ENCODE assay signal across 1 cellular context in the genomic region with DNA sequence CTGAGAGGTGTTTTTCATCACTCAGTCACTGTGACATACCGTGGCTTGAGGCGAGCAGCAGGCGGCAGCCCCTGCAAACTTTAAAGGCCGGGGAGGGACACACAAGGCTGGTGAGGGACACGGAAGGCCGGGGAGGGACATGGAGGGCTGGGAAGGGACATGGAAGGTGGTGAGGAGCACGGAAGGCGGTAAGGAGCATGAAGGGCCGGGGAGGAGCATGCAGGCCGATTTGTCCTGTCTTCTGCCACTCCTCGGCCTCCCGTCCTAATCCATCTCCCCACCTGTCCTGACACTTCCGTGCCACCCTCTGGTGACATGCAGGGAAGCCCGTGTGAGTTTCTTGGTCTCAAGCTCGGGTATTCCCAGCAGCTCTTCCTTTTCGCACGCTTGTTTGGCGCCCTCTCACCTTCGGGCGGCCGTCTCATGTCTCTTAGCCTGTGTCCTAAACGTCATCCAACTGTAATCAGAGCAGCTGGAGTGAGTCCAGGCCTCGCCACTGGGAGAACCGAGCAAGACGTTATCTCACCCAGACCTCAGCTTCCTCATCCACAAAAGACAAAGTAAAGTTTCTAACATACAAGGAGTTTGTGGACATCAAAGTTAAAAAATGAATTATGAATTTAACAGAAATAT.
TF ChIP-seq lines count a peak whose summit lies in the region.

No MANE protein-coding gene starts in this region.

TF ChIP-seq in K562, 482 proteins besides CTCF, POLR2A, EP300 and RAD21 (continued from another document and continues in another):
- TF ChIP-seq ESRRA (IDR thresholded peaks at IDR 0.05; ENCODE audit: borderline replicate concordance, low read depth) (peak; percentile 79), TCF7L2 (IDR thresholded peaks at IDR 0.05; ENCODE audit: low read depth, low read length) (no peak), NCOA1 (IDR thresholded peaks at IDR 0.05; ENCODE audit: low read depth) (no peak), PHF21A (IDR thresholded peaks at IDR 0.05; ENCODE audit: borderline replicate concordance, low read depth) (no peak), SPI1 (IDR thresholded peaks at IDR 0.05; ENCODE audit: borderline replicate concordance, low read depth, low read length) (no peak), NFXL1 (CRISPR knock-in tag; IDR thresholded peaks at IDR 0.05) (no peak), POLR2AphosphoS2 (IDR thresholded peaks at IDR 0.05; ENCODE audit: low read length) (no peak), CC2D1A (IDR thresholded peaks at IDR 0.05) (no peak), KHSRP (IDR thresholded peaks at IDR 0.05) (no peak), CTBP1 (IDR thresholded peaks at IDR 0.05; ENCODE audit: borderline replicate concordance) (peak; percentile 72), NRF1 (conservative IDR thresholded peaks at IDR 0.05 in 1 of 2, IDR thresholded peaks at IDR 0.05 in 1 of 2) (0 out of 4 replicates have a peak, but pooled peaks of 1 of the 2 experiments have one; percentile 10), SRSF3 (IDR thresholded peaks at IDR 0.05; ENCODE audit: insufficient read depth, low read length) (no peak), COPS2 (conservative IDR thresholded peaks at IDR 0.05) (no peak), JUND (IDR thresholded peaks at IDR 0.05; ENCODE audit: borderline replicate concordance, low read depth, low read length) (no peak), JUND (tag; IDR thresholded peaks at IDR 0.05; ENCODE audit: borderline replicate concordance, low read depth, low read length) (no peak; the same call in 2 of the 3 replicates), ZNF263 (CRISPR knock-in tag; IDR thresholded peaks at IDR 0.05; ENCODE audit: borderline replicate concordance) (peak; percentile 85), XRCC3 (IDR thresholded peaks at IDR 0.05) (no peak), SMAD2 (IDR thresholded peaks at IDR 0.05; ENCODE audit: low read depth, low read length) (no peak), ZNF274 (IDR thresholded peaks at IDR 0.05; ENCODE audit: borderline replicate concordance, low read depth, low read length) (no peak), PTTG1 (tag; IDR thresholded peaks at IDR 0.05; ENCODE audit: low read depth) (no peak), CSDE1 (IDR thresholded peaks at IDR 0.05) (no peak), JUNB (CRISPR knock-in tag; conservative IDR thresholded peaks at IDR 0.05) (no peak), KAT2B (IDR thresholded peaks at IDR 0.05; ENCODE audit: low read depth, low read length) (no peak), SMARCA4 (IDR thresholded peaks at IDR 0.05) (no peak), ATF7 (IDR thresholded peaks at IDR 0.05) (peak; percentile 56; the same call in 1 of the 2 replicates), STAT5A (IDR thresholded peaks at IDR 0.05; ENCODE audit: borderline replicate concordance, low read length) (no peak), TAF9B (IDR thresholded peaks at IDR 0.05; ENCODE audit: partially characterized antibody) (no peak), EWSR1 (IDR thresholded peaks at IDR 0.05; ENCODE audit: borderline replicate concordance, low read depth, partially characterized antibody) (no peak), KDM4B (IDR thresholded peaks at IDR 0.05; ENCODE audit: borderline replicate concordance in 2 of 2, low read depth in 1 of 2) (no peak), CBX3 (IDR thresholded peaks at IDR 0.05; ENCODE audit: borderline replicate concordance in 1 of 2, low read length in 2 of 2) (no peak)
- TF ChIP-seq, protein P1, sequence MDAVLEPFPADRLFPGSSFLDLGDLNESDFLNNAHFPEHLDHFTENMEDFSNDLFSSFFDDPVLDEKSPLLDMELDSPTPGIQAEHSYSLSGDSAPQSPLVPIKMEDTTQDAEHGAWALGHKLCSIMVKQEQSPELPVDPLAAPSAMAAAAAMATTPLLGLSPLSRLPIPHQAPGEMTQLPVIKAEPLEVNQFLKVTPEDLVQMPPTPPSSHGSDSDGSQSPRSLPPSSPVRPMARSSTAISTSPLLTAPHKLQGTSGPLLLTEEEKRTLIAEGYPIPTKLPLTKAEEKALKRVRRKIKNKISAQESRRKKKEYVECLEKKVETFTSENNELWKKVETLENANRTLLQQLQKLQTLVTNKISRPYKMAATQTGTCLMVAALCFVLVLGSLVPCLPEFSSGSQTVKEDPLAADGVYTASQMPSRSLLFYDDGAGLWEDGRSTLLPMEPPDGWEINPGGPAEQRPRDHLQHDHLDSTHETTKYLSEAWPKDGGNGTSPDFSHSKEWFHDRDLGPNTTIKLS (IDR thresholded peaks at IDR 0.05; ENCODE audit: borderline replicate concordance, low read depth): no peak
- TF ChIP-seq, protein P2, sequence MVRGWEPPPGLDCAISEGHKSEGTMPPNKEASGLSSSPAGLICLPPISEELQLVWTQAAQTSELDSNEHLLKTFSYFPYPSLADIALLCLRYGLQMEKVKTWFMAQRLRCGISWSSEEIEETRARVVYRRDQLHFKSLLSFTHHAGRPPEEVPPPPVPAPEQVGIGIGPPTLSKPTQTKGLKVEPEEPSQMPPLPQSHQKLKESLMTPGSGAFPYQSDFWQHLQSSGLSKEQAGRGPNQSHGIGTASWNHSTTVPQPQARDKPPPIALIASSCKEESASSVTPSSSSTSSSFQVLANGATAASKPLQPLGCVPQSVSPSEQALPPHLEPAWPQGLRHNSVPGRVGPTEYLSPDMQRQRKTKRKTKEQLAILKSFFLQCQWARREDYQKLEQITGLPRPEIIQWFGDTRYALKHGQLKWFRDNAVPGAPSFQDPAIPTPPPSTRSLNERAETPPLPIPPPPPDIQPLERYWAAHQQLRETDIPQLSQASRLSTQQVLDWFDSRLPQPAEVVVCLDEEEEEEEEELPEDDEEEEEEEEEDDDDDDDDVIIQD (CRISPR knock-in tag; IDR thresholded peaks at IDR 0.05): no peak
- TF ChIP-seq, protein P3, sequence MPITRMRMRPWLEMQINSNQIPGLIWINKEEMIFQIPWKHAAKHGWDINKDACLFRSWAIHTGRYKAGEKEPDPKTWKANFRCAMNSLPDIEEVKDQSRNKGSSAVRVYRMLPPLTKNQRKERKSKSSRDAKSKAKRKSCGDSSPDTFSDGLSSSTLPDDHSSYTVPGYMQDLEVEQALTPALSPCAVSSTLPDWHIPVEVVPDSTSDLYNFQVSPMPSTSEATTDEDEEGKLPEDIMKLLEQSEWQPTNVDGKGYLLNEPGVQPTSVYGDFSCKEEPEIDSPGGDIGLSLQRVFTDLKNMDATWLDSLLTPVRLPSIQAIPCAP (CRISPR knock-in tag; IDR thresholded peaks at IDR 0.05; ENCODE audit: borderline replicate concordance): no peak
- TF ChIP-seq, protein P4, sequence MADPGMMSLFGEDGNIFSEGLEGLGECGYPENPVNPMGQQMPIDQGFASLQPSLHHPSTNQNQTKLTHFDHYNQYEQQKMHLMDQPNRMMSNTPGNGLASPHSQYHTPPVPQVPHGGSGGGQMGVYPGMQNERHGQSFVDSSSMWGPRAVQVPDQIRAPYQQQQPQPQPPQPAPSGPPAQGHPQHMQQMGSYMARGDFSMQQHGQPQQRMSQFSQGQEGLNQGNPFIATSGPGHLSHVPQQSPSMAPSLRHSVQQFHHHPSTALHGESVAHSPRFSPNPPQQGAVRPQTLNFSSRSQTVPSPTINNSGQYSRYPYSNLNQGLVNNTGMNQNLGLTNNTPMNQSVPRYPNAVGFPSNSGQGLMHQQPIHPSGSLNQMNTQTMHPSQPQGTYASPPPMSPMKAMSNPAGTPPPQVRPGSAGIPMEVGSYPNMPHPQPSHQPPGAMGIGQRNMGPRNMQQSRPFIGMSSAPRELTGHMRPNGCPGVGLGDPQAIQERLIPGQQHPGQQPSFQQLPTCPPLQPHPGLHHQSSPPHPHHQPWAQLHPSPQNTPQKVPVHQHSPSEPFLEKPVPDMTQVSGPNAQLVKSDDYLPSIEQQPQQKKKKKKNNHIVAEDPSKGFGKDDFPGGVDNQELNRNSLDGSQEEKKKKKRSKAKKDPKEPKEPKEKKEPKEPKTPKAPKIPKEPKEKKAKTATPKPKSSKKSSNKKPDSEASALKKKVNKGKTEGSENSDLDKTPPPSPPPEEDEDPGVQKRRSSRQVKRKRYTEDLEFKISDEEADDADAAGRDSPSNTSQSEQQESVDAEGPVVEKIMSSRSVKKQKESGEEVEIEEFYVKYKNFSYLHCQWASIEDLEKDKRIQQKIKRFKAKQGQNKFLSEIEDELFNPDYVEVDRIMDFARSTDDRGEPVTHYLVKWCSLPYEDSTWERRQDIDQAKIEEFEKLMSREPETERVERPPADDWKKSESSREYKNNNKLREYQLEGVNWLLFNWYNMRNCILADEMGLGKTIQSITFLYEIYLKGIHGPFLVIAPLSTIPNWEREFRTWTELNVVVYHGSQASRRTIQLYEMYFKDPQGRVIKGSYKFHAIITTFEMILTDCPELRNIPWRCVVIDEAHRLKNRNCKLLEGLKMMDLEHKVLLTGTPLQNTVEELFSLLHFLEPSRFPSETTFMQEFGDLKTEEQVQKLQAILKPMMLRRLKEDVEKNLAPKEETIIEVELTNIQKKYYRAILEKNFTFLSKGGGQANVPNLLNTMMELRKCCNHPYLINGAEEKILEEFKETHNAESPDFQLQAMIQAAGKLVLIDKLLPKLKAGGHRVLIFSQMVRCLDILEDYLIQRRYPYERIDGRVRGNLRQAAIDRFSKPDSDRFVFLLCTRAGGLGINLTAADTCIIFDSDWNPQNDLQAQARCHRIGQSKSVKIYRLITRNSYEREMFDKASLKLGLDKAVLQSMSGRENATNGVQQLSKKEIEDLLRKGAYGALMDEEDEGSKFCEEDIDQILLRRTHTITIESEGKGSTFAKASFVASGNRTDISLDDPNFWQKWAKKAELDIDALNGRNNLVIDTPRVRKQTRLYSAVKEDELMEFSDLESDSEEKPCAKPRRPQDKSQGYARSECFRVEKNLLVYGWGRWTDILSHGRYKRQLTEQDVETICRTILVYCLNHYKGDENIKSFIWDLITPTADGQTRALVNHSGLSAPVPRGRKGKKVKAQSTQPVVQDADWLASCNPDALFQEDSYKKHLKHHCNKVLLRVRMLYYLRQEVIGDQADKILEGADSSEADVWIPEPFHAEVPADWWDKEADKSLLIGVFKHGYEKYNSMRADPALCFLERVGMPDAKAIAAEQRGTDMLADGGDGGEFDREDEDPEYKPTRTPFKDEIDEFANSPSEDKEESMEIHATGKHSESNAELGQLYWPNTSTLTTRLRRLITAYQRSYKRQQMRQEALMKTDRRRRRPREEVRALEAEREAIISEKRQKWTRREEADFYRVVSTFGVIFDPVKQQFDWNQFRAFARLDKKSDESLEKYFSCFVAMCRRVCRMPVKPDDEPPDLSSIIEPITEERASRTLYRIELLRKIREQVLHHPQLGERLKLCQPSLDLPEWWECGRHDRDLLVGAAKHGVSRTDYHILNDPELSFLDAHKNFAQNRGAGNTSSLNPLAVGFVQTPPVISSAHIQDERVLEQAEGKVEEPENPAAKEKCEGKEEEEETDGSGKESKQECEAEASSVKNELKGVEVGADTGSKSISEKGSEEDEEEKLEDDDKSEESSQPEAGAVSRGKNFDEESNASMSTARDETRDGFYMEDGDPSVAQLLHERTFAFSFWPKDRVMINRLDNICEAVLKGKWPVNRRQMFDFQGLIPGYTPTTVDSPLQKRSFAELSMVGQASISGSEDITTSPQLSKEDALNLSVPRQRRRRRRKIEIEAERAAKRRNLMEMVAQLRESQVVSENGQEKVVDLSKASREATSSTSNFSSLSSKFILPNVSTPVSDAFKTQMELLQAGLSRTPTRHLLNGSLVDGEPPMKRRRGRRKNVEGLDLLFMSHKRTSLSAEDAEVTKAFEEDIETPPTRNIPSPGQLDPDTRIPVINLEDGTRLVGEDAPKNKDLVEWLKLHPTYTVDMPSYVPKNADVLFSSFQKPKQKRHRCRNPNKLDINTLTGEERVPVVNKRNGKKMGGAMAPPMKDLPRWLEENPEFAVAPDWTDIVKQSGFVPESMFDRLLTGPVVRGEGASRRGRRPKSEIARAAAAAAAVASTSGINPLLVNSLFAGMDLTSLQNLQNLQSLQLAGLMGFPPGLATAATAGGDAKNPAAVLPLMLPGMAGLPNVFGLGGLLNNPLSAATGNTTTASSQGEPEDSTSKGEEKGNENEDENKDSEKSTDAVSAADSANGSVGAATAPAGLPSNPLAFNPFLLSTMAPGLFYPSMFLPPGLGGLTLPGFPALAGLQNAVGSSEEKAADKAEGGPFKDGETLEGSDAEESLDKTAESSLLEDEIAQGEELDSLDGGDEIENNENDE (IDR thresholded peaks at IDR 0.05; ENCODE audit: low read depth, low read length): no peak
- TF ChIP-seq, protein P5, sequence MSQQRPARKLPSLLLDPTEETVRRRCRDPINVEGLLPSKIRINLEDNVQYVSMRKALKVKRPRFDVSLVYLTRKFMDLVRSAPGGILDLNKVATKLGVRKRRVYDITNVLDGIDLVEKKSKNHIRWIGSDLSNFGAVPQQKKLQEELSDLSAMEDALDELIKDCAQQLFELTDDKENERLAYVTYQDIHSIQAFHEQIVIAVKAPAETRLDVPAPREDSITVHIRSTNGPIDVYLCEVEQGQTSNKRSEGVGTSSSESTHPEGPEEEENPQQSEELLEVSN (IDR thresholded peaks at IDR 0.05; ENCODE audit: borderline replicate concordance in 1 of 2, extremely low read depth in 1 of 2, insufficient read depth in 1 of 2, insufficient read length in 1 of 2, low read depth in 1 of 2, low read length in 1 of 2, poor library complexity in 1 of 2, severe bottlenecking in 1 of 2): peak in 1 of 2 experiments; percentile 49
- TF ChIP-seq, protein P6, sequence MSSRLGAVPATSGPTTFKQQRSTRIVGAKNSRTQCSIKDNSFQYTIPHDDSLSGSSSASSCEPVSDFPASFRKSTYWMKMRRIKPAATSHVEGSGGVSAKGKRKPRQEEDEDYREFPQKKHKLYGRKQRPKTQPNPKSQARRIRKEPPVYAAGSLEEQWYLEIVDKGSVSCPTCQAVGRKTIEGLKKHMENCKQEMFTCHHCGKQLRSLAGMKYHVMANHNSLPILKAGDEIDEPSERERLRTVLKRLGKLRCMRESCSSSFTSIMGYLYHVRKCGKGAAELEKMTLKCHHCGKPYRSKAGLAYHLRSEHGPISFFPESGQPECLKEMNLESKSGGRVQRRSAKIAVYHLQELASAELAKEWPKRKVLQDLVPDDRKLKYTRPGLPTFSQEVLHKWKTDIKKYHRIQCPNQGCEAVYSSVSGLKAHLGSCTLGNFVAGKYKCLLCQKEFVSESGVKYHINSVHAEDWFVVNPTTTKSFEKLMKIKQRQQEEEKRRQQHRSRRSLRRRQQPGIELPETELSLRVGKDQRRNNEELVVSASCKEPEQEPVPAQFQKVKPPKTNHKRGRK (tag; IDR thresholded peaks at IDR 0.05): no peak
- TF ChIP-seq, protein P7, sequence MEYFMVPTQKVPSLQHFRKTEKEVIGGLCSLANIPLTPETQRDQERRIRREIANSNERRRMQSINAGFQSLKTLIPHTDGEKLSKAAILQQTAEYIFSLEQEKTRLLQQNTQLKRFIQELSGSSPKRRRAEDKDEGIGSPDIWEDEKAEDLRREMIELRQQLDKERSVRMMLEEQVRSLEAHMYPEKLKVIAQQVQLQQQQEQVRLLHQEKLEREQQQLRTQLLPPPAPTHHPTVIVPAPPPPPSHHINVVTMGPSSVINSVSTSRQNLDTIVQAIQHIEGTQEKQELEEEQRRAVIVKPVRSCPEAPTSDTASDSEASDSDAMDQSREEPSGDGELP (CRISPR knock-in tag; IDR thresholded peaks at IDR 0.05; ENCODE audit: borderline replicate concordance): no peak; the same call in 1 of the 2 replicates
- TF ChIP-seq, protein P8, sequence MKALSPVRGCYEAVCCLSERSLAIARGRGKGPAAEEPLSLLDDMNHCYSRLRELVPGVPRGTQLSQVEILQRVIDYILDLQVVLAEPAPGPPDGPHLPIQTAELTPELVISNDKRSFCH (CRISPR knock-in tag; IDR thresholded peaks at IDR 0.05): no peak
- TF ChIP-seq, protein P8 (tag; IDR thresholded peaks at IDR 0.05): peak; percentile 85
- TF ChIP-seq, protein P9, sequence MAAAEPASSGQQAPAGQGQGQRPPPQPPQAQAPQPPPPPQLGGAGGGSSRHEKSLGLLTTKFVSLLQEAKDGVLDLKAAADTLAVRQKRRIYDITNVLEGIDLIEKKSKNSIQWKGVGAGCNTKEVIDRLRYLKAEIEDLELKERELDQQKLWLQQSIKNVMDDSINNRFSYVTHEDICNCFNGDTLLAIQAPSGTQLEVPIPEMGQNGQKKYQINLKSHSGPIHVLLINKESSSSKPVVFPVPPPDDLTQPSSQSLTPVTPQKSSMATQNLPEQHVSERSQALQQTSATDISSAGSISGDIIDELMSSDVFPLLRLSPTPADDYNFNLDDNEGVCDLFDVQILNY (CRISPR knock-in tag; IDR thresholded peaks at IDR 0.05): no peak
